In genomic region chr12:123089631-123090353, GRCh38 we compare ENCODE assay signal across 1 cellular context.
A peak's percentile ranks its signal among the peaks of the same experiment; 100 is the strongest.
TF ChIP-seq lines count a peak whose summit lies in the region.

No MANE protein-coding gene starts in this region.

TF ChIP-seq in K562, 482 proteins besides CTCF, POLR2A, EP300 and RAD21 (continued from another document):
- TF ChIP-seq ZBTB2 (IDR thresholded peaks at IDR 0.05) (0 out of 2 replicates have a peak, but pooled peaks have one; percentile 23), THRB (CRISPR knock-in tag; conservative IDR thresholded peaks at IDR 0.05) (0 out of 2 replicates have a peak, but pooled peaks have one; percentile 55), TSHZ1 (CRISPR knock-in tag; IDR thresholded peaks at IDR 0.05) (no peak), ZNF124 (CRISPR knock-in tag; IDR thresholded peaks at IDR 0.05) (no peak), C11orf30 (IDR thresholded peaks at IDR 0.05; ENCODE audit: low read depth) (no peak), CREB5 (CRISPR knock-in tag; IDR thresholded peaks at IDR 0.05) (no peak), ZNF589 (CRISPR knock-in tag; IDR thresholded peaks at IDR 0.05; ENCODE audit: low read depth) (no peak), MAFF (IDR thresholded peaks at IDR 0.05; ENCODE audit: low read length) (no peak), CBFA2T2 (conservative IDR thresholded peaks at IDR 0.05) (peak; percentile 88), HES1 (IDR thresholded peaks at IDR 0.05; ENCODE audit: low read depth) (peak; percentile 36; the same call in 1 of the 2 replicates), FOXA3 (CRISPR knock-in tag; conservative IDR thresholded peaks at IDR 0.05 in 1 of 2, IDR thresholded peaks at IDR 0.05 in 1 of 2) (no peak), TRIM24 (IDR thresholded peaks at IDR 0.05) (peak; percentile 81 to 90), ZC3H4 (CRISPR knock-in tag; IDR thresholded peaks at IDR 0.05; ENCODE audit: borderline replicate concordance) (no peak), GTF3C2 (IDR thresholded peaks at IDR 0.05; ENCODE audit: borderline replicate concordance, extremely low read depth, insufficient read length) (no peak), NCOA1 (IDR thresholded peaks at IDR 0.05; ENCODE audit: low read depth) (no peak), ZNF347 (CRISPR knock-in tag; IDR thresholded peaks at IDR 0.05; ENCODE audit: low read depth) (no peak), RREB1 (CRISPR knock-in tag; IDR thresholded peaks at IDR 0.05) (no peak), ZNF263 (CRISPR knock-in tag; IDR thresholded peaks at IDR 0.05; ENCODE audit: borderline replicate concordance) (no peak), SRF (CRISPR knock-in tag; IDR thresholded peaks at IDR 0.05) (no peak), PHF21A (IDR thresholded peaks at IDR 0.05; ENCODE audit: borderline replicate concordance, low read depth) (no peak), SFPQ (IDR thresholded peaks at IDR 0.05; ENCODE audit: low read depth, low read length) (no peak), ZNF282 (CRISPR knock-in tag; IDR thresholded peaks at IDR 0.05) (no peak), ZNF79 (CRISPR knock-in tag; IDR thresholded peaks at IDR 0.05; ENCODE audit: low read depth) (no peak), BHLHE40 (IDR thresholded peaks at IDR 0.05; ENCODE audit: low read length) (no peak; the same call in 1 of the 2 replicates), PTRF (tag; IDR thresholded peaks at IDR 0.05) (no peak), ZNF143 (CRISPR knock-in tag; IDR thresholded peaks at IDR 0.05) (no peak), ZNF77 (CRISPR knock-in tag; IDR thresholded peaks at IDR 0.05) (no peak)
